ENCODE assay signal across 8 cellular contexts in genomic region chr19:18173054-18173571, GRCh38. TPM values are rescaled to one million over a fixed set of nuclear protein-coding genes. Genes with fewer than 3 reads are reported as not detected.
A peak's percentile ranks its signal among the peaks of the same experiment; 100 is the strongest.
DNase-seq lines count a peak whose midpoint lies in the region; ATAC-seq, FAIRE-seq and TF ChIP-seq lines count a peak whose summit lies in the region.

No MANE protein-coding gene starts in this region.

- H3K36me3 ChIP-seq in breast epithelium = peaks cover 6% of the 10 kb centered on the region

- no peak for FAIRE-seq in HTR-8/SVneo (lab: Jason Lieb, UNC)

- H3K27me3 ChIP-seq in breast epithelium (no peaks in the 10 kb centered on the region), mononuclear cell (ENCODE audit: insufficient read depth, low read length) (no peaks in the 10 kb centered on the region)

- peak overlapping the region; percentile 76 to 80 for H3K27ac ChIP-seq in breast epithelium

- TF ChIP-seq POLR2A in GM18505 (IDR thresholded peaks at IDR 0.05; ENCODE audit: borderline replicate concordance, extremely low read depth, insufficient read depth, insufficient read length) (no peak), breast epithelium (IDR thresholded peaks at IDR 0.05) (no peak)

- H3K4me1 ChIP-seq in breast epithelium (no peaks in the 10 kb centered on the region), mononuclear cell (ENCODE audit: insufficient read depth, low read length) (peaks cover 93% of the 10 kb centered on the region)

- ATAC-seq in GM18505 (IDR thresholded peaks at IDR 0.05; ENCODE audit: unreplicated experiment) = peak; percentile 0
- peak; percentile 8 for ATAC-seq in HG03432 (IDR thresholded peaks at IDR 0.05; ENCODE audit: unreplicated experiment)
- ATAC-seq in HG02623 (IDR thresholded peaks at IDR 0.05; ENCODE audit: unreplicated experiment) = no peak

- intact Hi-C loops in breast epithelium (cut with DNase I; ENCODE audit: low total_unique reads) = no loop called here

- DNase-seq in breast epithelium (ENCODE audit: low spot score in 2 of 2) = peak in 1 of 2 donors; percentile 41
- no peak for DNase-seq in dermis blood vessel endothelial cell
- DNase-seq in HTR-8/SVneo (ENCODE audit: insufficient read length, low spot score) = no peak
- no peak for DNase-seq in hippocampal formation (lab: John Stamatoyannopoulos, UW)

- no peak for TF ChIP-seq CTCF in breast epithelium (IDR thresholded peaks at IDR 0.05)

- peak overlapping the region; percentile 59 to 90 (median 71) for H3K4me3 ChIP-seq in breast epithelium
- H3K4me3 ChIP-seq in mononuclear cell (ENCODE audit: low read length) = peak overlapping the region; percentile 90

- H3K9me3 ChIP-seq in breast epithelium = no peaks in the 10 kb centered on the region
- no peaks in the 10 kb centered on the region for H3K9me3 ChIP-seq in mononuclear cell (ENCODE audit: low read depth, low read length)

RNA-seq across cellular contexts. Expression of gene IFI30, which starts 0.5 kb away (rescaled TPM):
- 100 to 1,000 TPM in 1 of 3 donors, 10 to 100 TPM in 2; 50.1 to 103 (median 91.6) TPM for total RNA-seq in breast epithelium
- 769 TPM for total RNA-seq in mononuclear cell
- total RNA-seq in dermis blood vessel endothelial cell = 8.0 and 8.5 TPM in 2 replicates

RNA-seq across cellular contexts. Expression of gene MPV17L2, which starts 19.9 kb away (rescaled TPM):
- total RNA-seq in breast epithelium = 10 to 100 TPM; 24.3 to 41.3 (median 37.1) TPM
- total RNA-seq in mononuclear cell = 4.3 TPM
- 15.3 and 19.3 TPM in 2 replicates for total RNA-seq in dermis blood vessel endothelial cell

RNA-seq across cellular contexts. Expression of gene PIK3R2, which starts 20.1 kb away (rescaled TPM):
- total RNA-seq in breast epithelium (10 to 100 TPM in 1 of 3 donors, 1 to 10 TPM in 2; 8.6 to 12.1 (median 8.8) TPM), mononuclear cell (3.7 TPM), dermis blood vessel endothelial cell (4.8 and 9.7 TPM in 2 replicates)

RNA-seq across cellular contexts. Expression of gene RAB3A, which starts 30.7 kb away (rescaled TPM):
- total RNA-seq in breast epithelium (1 to 10 TPM in 2 of 3 donors, under 1 TPM in 1; 0.66 to 1.2 (median 1.1) TPM), mononuclear cell (3.8 TPM), dermis blood vessel endothelial cell (0.17 and 0.93 TPM in 2 replicates)

RNA-seq across cellular contexts. Expression of gene PDE4C, which starts 53.1 kb away (rescaled TPM):
- 1 to 10 TPM in 1 of 3 donors, under 1 TPM in 1, not detected in 1; 0.33 to 1.3 TPM for total RNA-seq in breast epithelium
- not detected for total RNA-seq in mononuclear cell
- total RNA-seq in dermis blood vessel endothelial cell = 0.28 and 0.51 TPM in 2 replicates
